ENCODE assay signal across 1 cellular context in genomic region chr17:7687908-7688807, GRCh38.
TF ChIP-seq lines count a peak whose summit lies in the region.

TSS of gene WRAP53 (plus strand) at chr17:7688477. CDS start at chr17:7688649, 172 bp downstream.

TF ChIP-seq in HepG2, 621 proteins besides CTCF, POLR2A, EP300 and RAD21 (continued from another document and continues in another):
- TF ChIP-seq HMGXB4 (CRISPR knock-in tag; IDR thresholded peaks at IDR 0.05; ENCODE audit: borderline replicate concordance in 1 of 2, low read depth in 1 of 2) (peak in 1 of 2 experiments; percentile 64; a peak in 3 of 4 replicates), PCBP2 (optimal IDR thresholded peaks at IDR 0.05; ENCODE audit: low read depth, low read length, poor library complexity, severe bottlenecking) (no peak), NAIF1 (CRISPR knock-in tag; IDR thresholded peaks at IDR 0.05; ENCODE audit: borderline replicate concordance) (peak; percentile 51), BORCS8-MEF2B (CRISPR knock-in tag; IDR thresholded peaks at IDR 0.05) (no peak), ZNF747 (CRISPR knock-in tag; IDR thresholded peaks at IDR 0.05; ENCODE audit: borderline replicate concordance) (0 out of 2 replicates have a peak, but pooled peaks have one; percentile 2), SMARCC2 (IDR thresholded peaks at IDR 0.05) (no peak), ZC3H13 (CRISPR knock-in tag; IDR thresholded peaks at IDR 0.05) (0 out of 2 replicates have a peak, but pooled peaks have one; percentile 48), RELA (CRISPR knock-in tag; IDR thresholded peaks at IDR 0.05) (peak; percentile 78; the same call in 1 of the 2 replicates), ZNF713 (CRISPR knock-in tag; IDR thresholded peaks at IDR 0.05) (no peak), NFE2L1 (CRISPR knock-in tag; IDR thresholded peaks at IDR 0.05; ENCODE audit: borderline replicate concordance) (no peak), ZNF318 (CRISPR knock-in tag; IDR thresholded peaks at IDR 0.05) (no peak), HCFC1 (IDR thresholded peaks at IDR 0.05; ENCODE audit: low read depth, low read length) (peak; percentile 94), GTF3A (CRISPR knock-in tag; conservative IDR thresholded peaks at IDR 0.05) (no peak), KLF6 (CRISPR knock-in tag; IDR thresholded peaks at IDR 0.05) (no peak), HNF4A (CRISPR knock-in tag; IDR thresholded peaks at IDR 0.05) (0 out of 2 replicates have a peak, but pooled peaks have one; percentile 6), ZBTB1 (CRISPR knock-in tag; IDR thresholded peaks at IDR 0.05; ENCODE audit: borderline replicate concordance) (no peak), ZNF792 (CRISPR knock-in tag; IDR thresholded peaks at IDR 0.05) (peak; percentile 44; the same call in 1 of the 2 replicates), KAT2B (IDR thresholded peaks at IDR 0.05; ENCODE audit: borderline replicate concordance, low read depth, low read length) (no peak), DDIT3 (CRISPR knock-in tag; IDR thresholded peaks at IDR 0.05) (no peak), STAT6 (CRISPR knock-in tag; IDR thresholded peaks at IDR 0.05; ENCODE audit: borderline replicate concordance) (peak; percentile 69; the same call in 1 of the 2 replicates), HDAC1 (CRISPR knock-in tag; IDR thresholded peaks at IDR 0.05) (peak; percentile 90), SMAD9 (CRISPR knock-in tag; IDR thresholded peaks at IDR 0.05) (no peak), TMF1 (CRISPR knock-in tag; IDR thresholded peaks at IDR 0.05; ENCODE audit: low read depth) (no peak), KDM5A (IDR thresholded peaks at IDR 0.05; ENCODE audit: borderline replicate concordance, low read length) (no peak; the same call in 1 of the 2 replicates), ZBTB10 (CRISPR knock-in tag; IDR thresholded peaks at IDR 0.05; ENCODE audit: borderline replicate concordance) (no peak), HMG20B (CRISPR knock-in tag; conservative IDR thresholded peaks at IDR 0.05) (no peak), CAMTA2 (CRISPR knock-in tag; IDR thresholded peaks at IDR 0.05; ENCODE audit: borderline replicate concordance) (no peak), TOPORS (CRISPR knock-in tag; IDR thresholded peaks at IDR 0.05) (no peak), CENPBD1 (CRISPR knock-in tag; IDR thresholded peaks at IDR 0.05; ENCODE audit: borderline replicate concordance, low read depth) (no peak), ZBTB14 (CRISPR knock-in tag; IDR thresholded peaks at IDR 0.05) (no peak), SCMH1 (CRISPR knock-in tag; IDR thresholded peaks at IDR 0.05; ENCODE audit: borderline replicate concordance) (no peak), PBX3 (CRISPR knock-in tag; IDR thresholded peaks at IDR 0.05; ENCODE audit: borderline replicate concordance) (0 out of 2 replicates have a peak, but pooled peaks have one; percentile 39), SMYD3 (CRISPR knock-in tag; IDR thresholded peaks at IDR 0.05) (no peak), ZNF672 (CRISPR knock-in tag; IDR thresholded peaks at IDR 0.05) (no peak), TAF15 (IDR thresholded peaks at IDR 0.05; ENCODE audit: low read depth, low read length, poor library complexity, severe bottlenecking) (no peak)
